Comparison of ENCODE assay signal across 1 cellular context in the genomic region with DNA sequence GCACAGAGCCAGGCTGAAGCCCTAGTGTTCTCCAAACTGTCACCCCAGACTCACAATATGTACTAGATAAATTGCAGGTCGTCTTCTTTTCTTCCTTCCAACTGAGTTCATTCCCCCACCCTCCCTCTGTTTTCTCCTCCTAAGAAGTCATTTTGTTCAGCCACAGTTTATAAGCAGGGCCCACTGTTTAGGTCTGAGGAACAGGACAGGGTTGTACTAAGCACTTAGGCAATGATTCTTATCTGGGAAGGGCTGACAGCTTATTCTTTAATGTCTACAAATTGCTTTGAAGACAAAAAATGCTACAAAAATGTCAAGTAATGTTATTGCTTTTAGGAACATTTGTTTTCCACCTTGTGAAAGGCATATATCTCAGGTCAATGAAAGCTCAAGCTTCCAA.
TF ChIP-seq lines count a peak whose summit lies in the region.

No MANE protein-coding gene starts in this region.

TF ChIP-seq in GM23338, 12 proteins besides CTCF, POLR2A, EP300 and RAD21:
- TF ChIP-seq ZNF114 (CRISPR knock-in tag; IDR thresholded peaks at IDR 0.05) (no peak), ETS1 (IDR thresholded peaks at IDR 0.05) (no peak), NANOG (IDR thresholded peaks at IDR 0.05; ENCODE audit: borderline replicate concordance) (no peak), POLR2AphosphoS5 (IDR thresholded peaks at IDR 0.05; ENCODE audit: low read depth) (no peak), ZNF331 (CRISPR knock-in tag; IDR thresholded peaks at IDR 0.05; ENCODE audit: low read depth) (no peak), ZNF462 (CRISPR knock-in tag; IDR thresholded peaks at IDR 0.05) (no peak), JUNB (IDR thresholded peaks at IDR 0.05; ENCODE audit: unreplicated experiment) (no peak), STAT1 (IDR thresholded peaks at IDR 0.05; ENCODE audit: unreplicated experiment) (no peak), CREB1 (CRISPR knock-in tag; IDR thresholded peaks at IDR 0.05; ENCODE audit: low read depth) (no peak), EZH2 (IDR thresholded peaks at IDR 0.05; ENCODE audit: low read depth, unreplicated experiment) (no peak), EZH2phosphoT487 (IDR thresholded peaks at IDR 0.05; ENCODE audit: unreplicated experiment) (no peak)
- TF ChIP-seq, protein P1, sequence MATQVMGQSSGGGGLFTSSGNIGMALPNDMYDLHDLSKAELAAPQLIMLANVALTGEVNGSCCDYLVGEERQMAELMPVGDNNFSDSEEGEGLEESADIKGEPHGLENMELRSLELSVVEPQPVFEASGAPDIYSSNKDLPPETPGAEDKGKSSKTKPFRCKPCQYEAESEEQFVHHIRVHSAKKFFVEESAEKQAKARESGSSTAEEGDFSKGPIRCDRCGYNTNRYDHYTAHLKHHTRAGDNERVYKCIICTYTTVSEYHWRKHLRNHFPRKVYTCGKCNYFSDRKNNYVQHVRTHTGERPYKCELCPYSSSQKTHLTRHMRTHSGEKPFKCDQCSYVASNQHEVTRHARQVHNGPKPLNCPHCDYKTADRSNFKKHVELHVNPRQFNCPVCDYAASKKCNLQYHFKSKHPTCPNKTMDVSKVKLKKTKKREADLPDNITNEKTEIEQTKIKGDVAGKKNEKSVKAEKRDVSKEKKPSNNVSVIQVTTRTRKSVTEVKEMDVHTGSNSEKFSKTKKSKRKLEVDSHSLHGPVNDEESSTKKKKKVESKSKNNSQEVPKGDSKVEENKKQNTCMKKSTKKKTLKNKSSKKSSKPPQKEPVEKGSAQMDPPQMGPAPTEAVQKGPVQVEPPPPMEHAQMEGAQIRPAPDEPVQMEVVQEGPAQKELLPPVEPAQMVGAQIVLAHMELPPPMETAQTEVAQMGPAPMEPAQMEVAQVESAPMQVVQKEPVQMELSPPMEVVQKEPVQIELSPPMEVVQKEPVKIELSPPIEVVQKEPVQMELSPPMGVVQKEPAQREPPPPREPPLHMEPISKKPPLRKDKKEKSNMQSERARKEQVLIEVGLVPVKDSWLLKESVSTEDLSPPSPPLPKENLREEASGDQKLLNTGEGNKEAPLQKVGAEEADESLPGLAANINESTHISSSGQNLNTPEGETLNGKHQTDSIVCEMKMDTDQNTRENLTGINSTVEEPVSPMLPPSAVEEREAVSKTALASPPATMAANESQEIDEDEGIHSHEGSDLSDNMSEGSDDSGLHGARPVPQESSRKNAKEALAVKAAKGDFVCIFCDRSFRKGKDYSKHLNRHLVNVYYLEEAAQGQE (IDR thresholded peaks at IDR 0.05; ENCODE audit: unreplicated experiment) = no peak
